Comparison of ENCODE assay signal across 10 cellular contexts in the genomic region with DNA sequence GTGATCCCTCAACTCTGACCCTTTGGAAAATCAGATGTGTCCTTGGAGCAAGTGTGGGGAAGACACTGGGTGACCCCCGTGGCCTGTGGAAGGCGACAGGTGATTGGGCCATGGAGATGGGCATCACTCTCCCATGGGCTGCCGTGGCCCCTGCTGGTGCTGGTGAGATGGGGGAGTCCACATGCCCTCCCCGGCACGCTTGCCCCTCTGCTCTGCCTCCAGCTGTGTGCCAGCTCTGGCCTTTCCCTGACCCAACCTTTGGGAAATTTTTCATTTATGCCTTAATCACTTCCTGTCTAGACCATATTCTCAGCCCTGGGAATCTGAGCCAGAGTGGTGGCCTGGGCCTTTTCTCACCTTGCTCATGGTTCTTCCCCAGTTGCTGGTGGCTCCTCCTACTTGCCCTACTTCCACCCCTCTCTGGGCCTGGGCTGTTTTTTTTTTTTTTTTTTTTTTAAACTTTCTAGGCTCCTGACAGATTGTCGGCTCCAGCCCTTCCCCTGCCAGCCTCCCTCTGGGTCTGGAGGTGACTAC. TPM values are rescaled to one million over a fixed set of nuclear protein-coding genes. Genes with fewer than 3 reads are reported as not detected.
DNase-seq lines count a peak whose midpoint lies in the region; ATAC-seq and TF ChIP-seq lines count a peak whose summit lies in the region.
"Had no signal": no experiment of that assay in that cellular context is flagged by ENCODE, and none has a peak within 500 bp of the region (broad histone marks: within the 10 kb centered on the region; RNA-seq: fewer than 3 reads in every experiment).

No MANE protein-coding gene starts in this region.

- peaks cover 84% of the 10 kb centered on the region for H3K4me1 Mint-ChIP-seq in activated CD4-positive, alpha-beta memory T cell treated with anti-CD3 and anti-CD28 coated beads, Interleukin-2, amount 10 ng/mL, durations not matched to agents 7 days and 5 days

- H3K9me3 Mint-ChIP-seq in activated CD4-positive, alpha-beta memory T cell treated with anti-CD3 and anti-CD28 coated beads, Interleukin-2, amount 10 ng/mL, durations not matched to agents 7 days and 5 days = no peaks in the 10 kb centered on the region

- peak; percentile 12 for ATAC-seq in GM21529 (IDR thresholded peaks at IDR 0.05; ENCODE audit: unreplicated experiment)

- H3K27me3 Mint-ChIP-seq in activated CD4-positive, alpha-beta memory T cell treated with anti-CD3 and anti-CD28 coated beads, Interleukin-2, amount 10 ng/mL, durations not matched to agents 7 days and 5 days = no peaks in the 10 kb centered on the region

- peak; percentile 55 for DNase-seq in activated CD4-positive, alpha-beta memory T cell treated with anti-CD3 and anti-CD28 coated beads, Interleukin-2, amount 10 ng/mL, durations not matched to agents 7 days and 5 days
- peak; percentile 72 for DNase-seq in epithelial cell of esophagus (ENCODE audit: low read depth)
- peak; percentile 39 for DNase-seq in stimulated activated CD4-positive, alpha-beta T cell treated with anti-CD3 and anti-CD28 coated beads, Interleukin-4, amount 100 ng/mL, for 1 hour
- DNase-seq in nucleus accumbens (lab: John Stamatoyannopoulos, UW) = no peak
- DNase-seq in NCI-H1694 treated with DMSO at 0.1 percent for 48 hours (lab: John Stamatoyannopoulos, UW) = no peak
- DNase-seq in Ammon's horn (ENCODE audit: low spot score) = no peak
- no peak for DNase-seq in WERI-Rb-1
- DNase-seq: NCI-H1930, occipital lobe had no signal

- TF ChIP-seq CTCF in epithelial cell of esophagus (IDR thresholded peaks at IDR 0.05; ENCODE audit: insufficient read depth, low read depth, low read length, missing control alignments) = no peak
- no peak for TF ChIP-seq CTCF in WERI-Rb-1 (IDR thresholded peaks at IDR 0.05; ENCODE audit: low read depth, low read length)

- POLR2A ChIA-PET in activated CD4-positive, alpha-beta memory T cell treated with anti-CD3 and anti-CD28 coated beads, Interleukin-2, amount 10 ng/mL, durations not matched to agents 7 days and 5 days (lab: Charles Lee) = interaction anchor here (0.9 to 4.3 kb wide), 3 partner anchors 8 to 110 kb away, joined by 3 to 59 read pairs (median 18); a partner anchor contains a TSS

- no peak overlapping the region for H3K4me3 ChIP-seq in epithelial cell of esophagus (ENCODE audit: low read length)
- no peak overlapping the region for H3K4me3 ChIP-seq in WERI-Rb-1 (ENCODE audit: low read depth, low read length)

- no peaks in the 10 kb centered on the region for H3K27me3 ChIP-seq in WERI-Rb-1 (ENCODE audit: insufficient read depth, low read depth, severe bottlenecking)

- H3K27ac Mint-ChIP-seq in activated CD4-positive, alpha-beta memory T cell treated with anti-CD3 and anti-CD28 coated beads, Interleukin-2, amount 10 ng/mL, durations not matched to agents 7 days and 5 days = no peak overlapping the region

- no peak overlapping the region for H3K27ac ChIP-seq in WERI-Rb-1

- H3K4me3 Mint-ChIP-seq in activated CD4-positive, alpha-beta memory T cell treated with anti-CD3 and anti-CD28 coated beads, Interleukin-2, amount 10 ng/mL, durations not matched to agents 7 days and 5 days = no peak overlapping the region

- no peaks in the 10 kb centered on the region for H3K9me3 ChIP-seq in WERI-Rb-1 (ENCODE audit: severe bottlenecking)

- CTCF ChIA-PET in activated CD4-positive, alpha-beta memory T cell treated with anti-CD3 and anti-CD28 coated beads, Interleukin-2, amount 10 ng/mL, durations not matched to agents 7 days and 5 days (lab: Charles Lee) = interaction anchor here (0.7 to 2.1 kb wide), 3 partner anchors 8 to 71 kb away, joined by 3 to 7 read pairs (median 4); no protein-coding TSS in a partner anchor

- H3K36me3 Mint-ChIP-seq in activated CD4-positive, alpha-beta memory T cell treated with anti-CD3 and anti-CD28 coated beads, Interleukin-2, amount 10 ng/mL, durations not matched to agents 7 days and 5 days (ENCODE audit: low read depth) = peaks cover 15% of the 10 kb centered on the region

- no peaks in the 10 kb centered on the region for H3K36me3 ChIP-seq in WERI-Rb-1

RNA-seq across cellular contexts. Expression of a gene that starts 56.6 kb away (rescaled TPM):
- 10 to 100 TPM; 22.7 to 24.0 TPM for total RNA-seq in activated CD4-positive, alpha-beta memory T cell treated with anti-CD3 and anti-CD28 coated beads, Interleukin-2, amount 10 ng/mL, durations not matched to agents 7 days and 5 days

Comparison
In these comparisons a context has a peak if more than half of its experiments do, and no peak if none do; other contexts are left out.
1. DNase-seq: peak in activated CD4-positive, alpha-beta memory T cell treated with anti-CD3 and anti-CD28 coated beads, Interleukin-2, amount 10 ng/mL, durations not matched to agents 7 days and 5 days (single experiment), epithelial cell of esophagus (single experiment) and stimulated activated CD4-positive, alpha-beta T cell treated with anti-CD3 and anti-CD28 coated beads, Interleukin-4, amount 100 ng/mL, for 1 hour (single experiment); none in nucleus accumbens (0 of 56), NCI-H1694 treated with DMSO at 0.1 percent for 48 hours (single experiment), Ammon's horn (single experiment) and WERI-Rb-1 (single experiment).